In the genomic region with DNA sequence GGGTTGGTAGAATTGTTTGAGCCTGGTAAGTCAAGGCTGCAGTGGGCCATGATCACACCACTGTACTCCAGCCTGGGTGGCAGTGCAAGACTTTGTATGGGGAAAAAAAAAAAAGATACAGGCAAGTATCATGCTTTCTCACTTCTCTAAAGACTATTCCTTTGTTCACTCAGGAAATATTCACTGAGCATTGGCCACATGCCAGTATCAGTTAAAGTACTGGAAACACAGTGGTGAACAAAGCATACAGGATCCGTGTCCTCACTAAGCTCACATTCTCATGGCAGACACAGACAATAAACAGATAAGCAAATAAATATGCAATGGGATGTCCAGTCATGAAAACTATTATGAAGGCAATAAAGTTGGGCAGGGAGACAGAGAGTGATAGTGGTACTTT, we compare ENCODE assay signal across 13 cellular contexts. TPM values are rescaled to one million over a fixed set of nuclear protein-coding genes. Genes with fewer than 3 reads are reported as not detected.
DNase-seq lines count a peak whose midpoint lies in the region; ATAC-seq, FAIRE-seq and TF ChIP-seq lines count a peak whose summit lies in the region.
"Had no signal": no experiment of that assay in that cellular context is flagged by ENCODE, and none has a peak within 500 bp of the region (broad histone marks: within the 10 kb centered on the region; RNA-seq: fewer than 3 reads in every experiment).

No MANE protein-coding gene starts in this region.

- no peaks in the 10 kb centered on the region for H3K79me2 ChIP-seq in endothelial cell of umbilical vein (ENCODE audit: control insufficient read depth, insufficient read depth, low read length)

- no peak overlapping the region for H3K4me2 ChIP-seq in endothelial cell of umbilical vein (ENCODE audit: insufficient read depth, low read length)

- no peaks in the 10 kb centered on the region for H3K9me1 ChIP-seq in endothelial cell of umbilical vein (replicated peaks; ENCODE audit: control insufficient read depth, extremely low read depth, insufficient read depth, low read length)

- intact Hi-C loops in A673 (cut with micrococcal nuclease; ENCODE audit: unreplicated experiment) (no loop called here), endothelial cell of umbilical vein (cut with micrococcal nuclease) (no loop called here)

- dilution Hi-C loops in endothelial cell of umbilical vein (cut with MboI; ENCODE audit: extremely low pct_ligation_motif_present, low sequenced_read_pairs), result no loop called here

- DNase-seq in A673 (ENCODE audit: low spot score), result peak; percentile 14
- no peak for DNase-seq in GM18507 (ENCODE audit: extremely low spot score, insufficient read length, low read depth)
- peak; percentile 72 for DNase-seq in endothelial cell of umbilical vein (ENCODE audit: low read depth, low spot score)
- no peak for DNase-seq in NOMO-1 treated with DMSO at 0.1 percent for 48 hours (lab: John Stamatoyannopoulos, UW; ENCODE audit: unreplicated experiment)
- DNase-seq in epidermal melanocyte (ENCODE audit: insufficient read length, low spot score), result no peak
- DNase-seq in GM19238 (ENCODE audit: insufficient read length, low spot score), result no peak
- no peak for DNase-seq in AG20443 (ENCODE audit: low spot score)
- DNase-seq: activated CD4-positive, alpha-beta T cell treated with anti-CD3 and anti-CD28 coated beads for 48 hours; activated CD8-positive, alpha-beta memory T cell treated with anti-CD3 and anti-CD28 coated beads, Interleukin-2, amount 50 U/mL, for 48 hours; left lung; posterior cingulate gyrus; SIG-M5 had no signal

- H3K27ac ChIP-seq in A673 (ENCODE audit: low read depth, low read length, poor library complexity, severe bottlenecking), result no peak overlapping the region
- no peak overlapping the region for H3K27ac ChIP-seq in endothelial cell of umbilical vein (ENCODE audit: insufficient read depth, low read depth, low read length)

- H3K27me3 ChIP-seq in A673 (replicated peaks; ENCODE audit: insufficient read depth, low read depth, low read length, poor library complexity) (no peaks in the 10 kb centered on the region), endothelial cell of umbilical vein (ENCODE audit: control insufficient read depth in 2 of 2, insufficient read depth in 2 of 2, low read length in 2 of 2) (no peaks in the 10 kb centered on the region)
- H3K27me3 ChIP-seq: left lung had no signal

- H3K4me1 ChIP-seq in A673 (ENCODE audit: insufficient read depth, low read length, poor library complexity, severe bottlenecking) (no peaks in the 10 kb centered on the region), endothelial cell of umbilical vein (ENCODE audit: control insufficient read depth, extremely low read depth, insufficient read depth, low read length) (peaks cover 6% of the 10 kb centered on the region)

- peak; percentile 72 for FAIRE-seq in GM18507 (lab: Jason Lieb, UNC)
- no peak for FAIRE-seq in endothelial cell of umbilical vein (lab: Jason Lieb, UNC)

- H3K9me3 ChIP-seq in A673 (ENCODE audit: low read depth, low read length, poor library complexity, severe bottlenecking) (no peaks in the 10 kb centered on the region), endothelial cell of umbilical vein (replicated peaks; ENCODE audit: control insufficient read depth, insufficient read depth, low read length) (no peaks in the 10 kb centered on the region)
- H3K9me3 ChIP-seq: left lung had no signal

- TF ChIP-seq CTCF in A673 (conservative IDR thresholded peaks at IDR 0.05; ENCODE audit: low read depth, low read length) (no peak), endothelial cell of umbilical vein (IDR thresholded peaks at IDR 0.05; ENCODE audit: extremely low read depth in 1 of 2, insufficient read depth in 1 of 2, low read depth in 1 of 2, low read length in 2 of 2) (no peak)

- POLR2A ChIA-PET in A673 (lab: Charles Lee; ENCODE audit: low non-redundant PET) (no interaction called here), endothelial cell of umbilical vein (lab: Charles Lee) (no interaction called here)

- no peak for TF ChIP-seq POLR2A in endothelial cell of umbilical vein (IDR thresholded peaks at IDR 0.05; ENCODE audit: low read depth, low read length)

- ATAC-seq in HG03460 (IDR thresholded peaks at IDR 0.05; ENCODE audit: unreplicated experiment), result peak; percentile 62
- ATAC-seq: left lung had no signal

- no peak overlapping the region for H2AFZ ChIP-seq in endothelial cell of umbilical vein (ENCODE audit: low read depth, low read length)

- no peak overlapping the region for H3K4me3 ChIP-seq in A673 (ENCODE audit: low read depth, low read length, poor library complexity, severe bottlenecking)
- no peak overlapping the region for H3K4me3 ChIP-seq in endothelial cell of umbilical vein (replicated peaks in 1 of 3; ENCODE audit: insufficient read depth in 1 of 3, low read depth in 1 of 3, low read length in 3 of 3)
- H3K4me3 ChIP-seq: left lung had no signal

- no peak overlapping the region for H3K9ac ChIP-seq in endothelial cell of umbilical vein (replicated peaks; ENCODE audit: extremely low read depth, insufficient read depth, low read length)

- no peaks in the 10 kb centered on the region for H4K20me1 ChIP-seq in endothelial cell of umbilical vein (replicated peaks; ENCODE audit: control insufficient read depth, extremely low read depth, insufficient read depth, low read length)

- no TSS peak for BruUV-seq in A673 (replicated peaks; lab: Mats Ljungman, UMichigan)
- no TSS peak for BruUV-seq in endothelial cell of umbilical vein (replicated peaks; lab: Mats Ljungman, UMichigan)

- H3K36me3 ChIP-seq in A673 (ENCODE audit: insufficient read depth, low read length, poor library complexity, severe bottlenecking), result no peaks in the 10 kb centered on the region
- H3K36me3 ChIP-seq in endothelial cell of umbilical vein (ENCODE audit: control insufficient read depth in 2 of 2, extremely low read depth in 1 of 2, insufficient read depth in 2 of 2, low read length in 2 of 2), result no peaks in the 10 kb centered on the region
- H3K36me3 ChIP-seq: left lung had no signal

- CTCF ChIA-PET in A673 (lab: Charles Lee) (no interaction called here), endothelial cell of umbilical vein (lab: Charles Lee) (no interaction called here)

TF ChIP-seq in endothelial cell of umbilical vein, 7 proteins besides CTCF, POLR2A, EP300 and RAD21:
- no peak for TF ChIP-seq JUN (IDR thresholded peaks at IDR 0.05; ENCODE audit: borderline replicate concordance, insufficient read depth, insufficient read length, low read depth)
- TF ChIP-seq FOS (IDR thresholded peaks at IDR 0.05; ENCODE audit: borderline replicate concordance, insufficient read depth, low read length), result no peak
- no peak for TF ChIP-seq MYC (IDR thresholded peaks at IDR 0.05; ENCODE audit: low read depth, low read length)

RNA-seq across cellular contexts. Expression of a gene that starts 5.1 kb away (rescaled TPM):
- total RNA-seq in A673 (2021), result 8.7 and 9.4 TPM in 2 replicates
- 9.9 and 15.7 TPM in 2 replicates for total RNA-seq in endothelial cell of umbilical vein
- polyA plus RNA-seq in endothelial cell of umbilical vein, result 7.4 and 9.3 TPM in 2 replicates
- 11.8 and 13.7 TPM in 2 replicates for polyA plus RNA-seq in endothelial cell of umbilical vein (2011; cell fraction: cytosol; rRNA removed)
- 4.6 and 5.4 TPM in 2 replicates for polyA plus RNA-seq in endothelial cell of umbilical vein (2011; cell fraction: nucleus; rRNA removed)
- polyA plus RNA-seq in endothelial cell of umbilical vein (2012), result 4.5 TPM in 2 replicates
- 3.9 and 6.8 TPM in 2 replicates for polyA minus RNA-seq in endothelial cell of umbilical vein
- 38.3 TPM for polyA minus RNA-seq in endothelial cell of umbilical vein (2011; cell fraction: cytosol; rRNA and poly(A)+ RNA removed)
- polyA minus RNA-seq in endothelial cell of umbilical vein (2011; cell fraction: nucleus; rRNA and poly(A)+ RNA removed), result 2.8 and 3.4 TPM in 2 replicates

Comparison
In these comparisons a context has a peak if more than half of its experiments do, and no peak if none do; other contexts are left out.
1. DNase-seq: peak in A673 (single experiment) and endothelial cell of umbilical vein (single experiment); none in GM18507 (single experiment), NOMO-1 treated with DMSO at 0.1 percent for 48 hours (single experiment), epidermal melanocyte (single experiment), GM19238 (single experiment) and AG20443 (single experiment).